ENCODE assay signal across 16 cellular contexts in the genomic region with DNA sequence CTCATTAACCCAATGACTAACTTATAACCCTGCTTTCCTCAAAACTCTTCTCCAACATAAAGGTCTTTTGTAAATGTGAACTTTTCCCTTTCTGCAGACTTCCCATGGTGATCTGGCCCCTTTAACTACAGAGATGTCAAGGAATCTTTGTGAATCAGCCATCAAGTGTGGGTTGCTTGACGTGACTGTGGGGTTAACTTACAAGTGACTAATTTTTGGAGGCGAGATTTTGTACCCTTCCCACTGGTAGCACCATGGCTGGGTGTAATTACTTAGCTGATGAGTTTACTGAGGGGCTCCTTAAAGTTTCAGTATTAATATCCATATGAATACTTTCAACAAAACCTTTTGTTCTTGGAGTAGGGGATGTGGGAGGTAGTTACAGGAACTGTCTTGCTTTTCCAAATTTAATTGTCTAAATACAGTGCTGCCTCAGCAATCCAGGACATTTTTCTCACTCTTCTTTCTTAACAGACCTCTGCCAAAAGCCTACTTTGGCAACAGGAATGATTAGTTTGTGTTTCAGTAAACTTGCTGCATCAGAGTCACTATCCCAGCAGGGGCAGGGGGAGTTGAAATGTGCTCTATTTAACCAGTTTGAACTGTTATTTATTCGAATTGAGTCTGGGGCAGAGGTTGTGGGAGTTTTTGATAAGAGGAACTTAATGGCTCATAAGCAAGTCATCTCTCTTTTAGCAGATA.
DNase-seq lines count a peak whose midpoint lies in the region; ATAC-seq, FAIRE-seq and TF ChIP-seq lines count a peak whose summit lies in the region.
"Had no signal": no experiment of that assay in that cellular context is flagged by ENCODE, and none has a peak within 500 bp of the region (broad histone marks: within the 10 kb centered on the region; RNA-seq: fewer than 3 reads in every experiment).

No MANE protein-coding gene starts in this region.

- H4K8ac ChIP-seq in H1 (ENCODE audit: extremely low read depth, insufficient read depth, low read length) (no peak overlapping the region), neuronal stem cell (ENCODE audit: low read depth, low read length) (no peak overlapping the region)

- no peak for ATAC-seq in SK-N-SH treated with all-trans-retinoic acid at 6 μM for 48 hours
- ATAC-seq in lower lobe of right lung: no peak
- ATAC-seq: foreskin keratinocyte had no signal

- peak overlapping the region; percentile 86 for H3K4ac ChIP-seq in H1 (replicated peaks; ENCODE audit: insufficient read length, low read depth, low read length)
- H3K4ac ChIP-seq in neuronal stem cell (ENCODE audit: low read length): no peak overlapping the region

- TF ChIP-seq POLR2A in H1 (IDR thresholded peaks at IDR 0.05; ENCODE audit: control extremely low read depth in 1 of 2, low read depth in 2 of 2, low read length in 2 of 2) (no peak), suprapubic skin (IDR thresholded peaks at IDR 0.05) (no peak)

- intact Hi-C loops in lower lobe of right lung (cut with DNase I): no loop called here

- H3K23ac ChIP-seq in H1 (ENCODE audit: insufficient read length) (no peak overlapping the region), neuronal stem cell (ENCODE audit: low read depth, low read length, poor library complexity) (no peak overlapping the region)

- TF ChIP-seq RAD21 in SK-N-SH (IDR thresholded peaks at IDR 0.05; ENCODE audit: low read length) (no peak), H1 (IDR thresholded peaks at IDR 0.05 in 1 of 2, conservative IDR thresholded peaks at IDR 0.05 in 1 of 2; ENCODE audit: low read depth in 2 of 2, low read length in 2 of 2) (no peak)

- H2BK5ac ChIP-seq in H1 (ENCODE audit: low read depth, low read length): peak overlapping the region; percentile 98; the same call in 1 of the 2 replicates
- no peak overlapping the region for H2BK5ac ChIP-seq in neuronal stem cell (ENCODE audit: low read length)

- H3K36me3 ChIP-seq in SK-N-SH (replicated peaks in 1 of 2; ENCODE audit: control insufficient read depth in 1 of 2, insufficient read depth in 2 of 2, low read length in 1 of 2) (no peaks in the 10 kb centered on the region), HUES48 (ENCODE audit: control insufficient read depth, insufficient read depth, low read length) (no peaks in the 10 kb centered on the region), H1 (ENCODE audit: control insufficient read depth in 2 of 4, insufficient read depth in 4 of 4, low read length in 3 of 4) (no peaks in the 10 kb centered on the region), neuronal stem cell (replicated peaks in 1 of 2; ENCODE audit: control insufficient read depth in 2 of 2, insufficient read depth in 2 of 2, low read length in 2 of 2) (no peaks in the 10 kb centered on the region), lower lobe of right lung (no peaks in the 10 kb centered on the region), suprapubic skin (no peaks in the 10 kb centered on the region)
- H3K36me3 ChIP-seq: brain microvascular endothelial cell, thyroid gland had no signal

- no peaks in the 10 kb centered on the region for H3K9me3 ChIP-seq in SK-N-SH
- H3K9me3 ChIP-seq in HUES48 (ENCODE audit: control insufficient read depth, insufficient read depth, low read length): no peaks in the 10 kb centered on the region
- no peaks in the 10 kb centered on the region for H3K9me3 ChIP-seq in H1 (ENCODE audit: insufficient read depth in 2 of 2, low read depth in 1 of 2, low read length in 1 of 2)
- no peaks in the 10 kb centered on the region for H3K9me3 ChIP-seq in neuronal stem cell (replicated peaks in 1 of 2; ENCODE audit: control insufficient read depth in 2 of 2, insufficient read depth in 1 of 2, low read depth in 1 of 2, low read length in 2 of 2)
- H3K9me3 ChIP-seq in lower lobe of right lung: no peaks in the 10 kb centered on the region
- H3K9me3 ChIP-seq in suprapubic skin: no peaks in the 10 kb centered on the region
- H3K9me3 ChIP-seq: thyroid gland had no signal

- H2BK20ac ChIP-seq in H1 (ENCODE audit: low read length): peak overlapping the region; percentile 94

- peak overlapping the region; percentile 66; the same call in 1 of the 2 replicates for H2AK5ac ChIP-seq in H1 (ENCODE audit: low read depth, low read length)
- no peak overlapping the region for H2AK5ac ChIP-seq in neuronal stem cell (ENCODE audit: low read depth, low read length)

- H3K4me3 ChIP-seq in SK-N-SH (ENCODE audit: low read depth in 2 of 2, low read length in 1 of 2): no peak overlapping the region
- no peak overlapping the region; the same call in 1 of the 2 replicates for H3K4me3 ChIP-seq in HUES48 (ENCODE audit: low read depth, low read length)
- peak overlapping the region in 1 of 4 experiments; percentile 11; a peak in 1 of 8 replicates for H3K4me3 ChIP-seq in H1 (ENCODE audit: extremely low read depth in 1 of 4, insufficient read depth in 2 of 4, low read depth in 3 of 4, low read length in 4 of 4)
- no peak overlapping the region for H3K4me3 ChIP-seq in neuronal stem cell (ENCODE audit: low read length in 2 of 2)
- no peak overlapping the region for H3K4me3 ChIP-seq in lower lobe of right lung
- H3K4me3 ChIP-seq in suprapubic skin: no peak overlapping the region
- H3K4me3 ChIP-seq: thyroid gland had no signal

- H3K4me1 ChIP-seq in SK-N-SH (ENCODE audit: control insufficient read depth in 1 of 2, insufficient read depth in 2 of 2, low read depth in 1 of 2, low read length in 1 of 2) (peaks cover 12 to 23% of the 10 kb centered on the region in 2 experiments), HUES48 (ENCODE audit: control insufficient read depth, insufficient read depth, low read length) (peaks cover 74% of the 10 kb centered on the region), H1 (replicated peaks in 1 of 4; ENCODE audit: control insufficient read depth in 3 of 4, insufficient read depth in 4 of 4, low read length in 3 of 4) (peaks cover 13 to 38% (median 26%) of the 10 kb centered on the region in 4 experiments), neuronal stem cell (ENCODE audit: control insufficient read depth in 2 of 2, insufficient read depth in 1 of 2, low read depth in 1 of 2, low read length in 2 of 2) (peaks cover 18 to 32% of the 10 kb centered on the region in 2 donors), lower lobe of right lung (peaks cover 22% of the 10 kb centered on the region), suprapubic skin (peaks cover 19% of the 10 kb centered on the region)

- TF ChIP-seq EP300 in SK-N-SH (IDR thresholded peaks at IDR 0.05; ENCODE audit: borderline replicate concordance in 1 of 2, low read depth in 1 of 2, low read length in 1 of 2): no peak
- no peak for TF ChIP-seq EP300 in H1 (IDR thresholded peaks at IDR 0.05; ENCODE audit: borderline replicate concordance in 1 of 2, low read depth in 2 of 2, low read length in 2 of 2)
- TF ChIP-seq EP300 in suprapubic skin (IDR thresholded peaks at IDR 0.05): no peak

- no peaks in the 10 kb centered on the region for H3K23me2 ChIP-seq in H1 (ENCODE audit: low read depth, low read length)

- FAIRE-seq in H1 (lab: Jason Lieb, UNC): no peak

- H2BK120ac ChIP-seq in H1 (replicated peaks; ENCODE audit: low read depth, low read length): peak overlapping the region; percentile 99
- H2BK120ac ChIP-seq in neuronal stem cell (ENCODE audit: low read depth, low read length): no peak overlapping the region

- POLR2A ChIA-PET in SK-N-SH (lab: Yijun Ruan, JAX) (no interaction called here), H1 (lab: Charles Lee; ENCODE audit: partially characterized antibody) (no interaction called here)

- H2BK15ac ChIP-seq in H1 (ENCODE audit: low read length) (no peak overlapping the region), neuronal stem cell (ENCODE audit: low read length) (no peak overlapping the region)

- H3K27me3 ChIP-seq in SK-N-SH (ENCODE audit: insufficient read depth) (no peaks in the 10 kb centered on the region), HUES48 (ENCODE audit: control insufficient read depth, insufficient read depth, low read length) (no peaks in the 10 kb centered on the region), H1 (replicated peaks in 1 of 4; ENCODE audit: control insufficient read depth in 3 of 4, extremely low read depth in 1 of 4, insufficient read depth in 3 of 4, low read length in 3 of 4) (no peaks in the 10 kb centered on the region), neuronal stem cell (ENCODE audit: control insufficient read depth in 3 of 3, insufficient read depth in 3 of 3, low read depth in 1 of 3, low read length in 3 of 3) (no peaks in the 10 kb centered on the region), lower lobe of right lung (ENCODE audit: low read depth) (no peaks in the 10 kb centered on the region), suprapubic skin (peaks cover 4% of the 10 kb centered on the region)
- H3K27me3 ChIP-seq: brain microvascular endothelial cell, foreskin keratinocyte, thyroid gland had no signal

- peak overlapping the region; percentile 92 for H4K5ac ChIP-seq in H1 (ENCODE audit: insufficient read length, low read depth, low read length)

- H3K9ac ChIP-seq in SK-N-SH: no peak overlapping the region
- H3K9ac ChIP-seq in HUES48 (ENCODE audit: low read depth, low read length): peak overlapping the region; percentile 13; the same call in 1 of the 2 replicates
- H3K9ac ChIP-seq in H1 (replicated peaks in 1 of 4; ENCODE audit: extremely low read depth in 1 of 4, low read depth in 3 of 4, low read length in 3 of 4): no peak overlapping the region
- H3K9ac ChIP-seq in neuronal stem cell (ENCODE audit: low read depth, low read length, poor library complexity): no peak overlapping the region

- WGBS in SK-N-SH (ENCODE audit: low lambda C conversion rate): 38% methylated on average over 3 of the region's 3 CpGs
- 25% methylated on average over 3 of the region's 3 CpGs; no CpG with 5 or more reads in 1 of the 2 experiments for WGBS in H1 (ENCODE audit: extremely low coverage in 1 of 2, insufficient coverage in 1 of 2, insufficient read length in 1 of 2, insufficient replicate concordance in 2 of 2, low coverage in 1 of 2, low lambda C conversion rate in 2 of 2, missing lambda C conversion rate in 1 of 2), 2 experiments
- no CpG with 5 or more reads among the region's 3 CpGs for WGBS in neuronal stem cell (ENCODE audit: extremely low coverage in 2 of 2, insufficient read length in 2 of 2, insufficient replicate concordance in 1 of 2), 2 donors
- 33% methylated on average over 3 of the region's 3 CpGs for WGBS in suprapubic skin

- H3K27ac ChIP-seq in SK-N-SH (ENCODE audit: low read depth in 2 of 2, low read length in 1 of 2) (peak overlapping the region in 1 of 2 experiments; percentile 7; a peak in 1 of 4 replicates), HUES48 (ENCODE audit: low read depth, low read length) (peak overlapping the region; percentile 96), H1 (ENCODE audit: low read depth, low read length) (peak overlapping the region; percentile 40; the same call in 1 of the 2 replicates), neuronal stem cell (replicated peaks; ENCODE audit: low read length) (no peak overlapping the region), lower lobe of right lung (no peak overlapping the region), suprapubic skin (no peak overlapping the region)
- H3K27ac ChIP-seq: brain microvascular endothelial cell, foreskin keratinocyte, thyroid gland had no signal

- H4K91ac ChIP-seq in H1 (replicated peaks; ENCODE audit: insufficient read length, low read length): peak overlapping the region; percentile 98
- H4K91ac ChIP-seq in neuronal stem cell (ENCODE audit: low read depth, low read length, poor library complexity): no peak overlapping the region

- H3K79me1 ChIP-seq in H1 (ENCODE audit: low read depth, low read length) (no peaks in the 10 kb centered on the region), neuronal stem cell (ENCODE audit: low read depth, low read length) (no peaks in the 10 kb centered on the region)

- H3F3A ChIP-seq in SK-N-SH (replicated peaks; ENCODE audit: insufficient read depth): peaks cover 9% of the 10 kb centered on the region

- TF ChIP-seq CTCF in SK-N-SH (IDR thresholded peaks at IDR 0.05) (no peak), H1 (IDR thresholded peaks at IDR 0.05; ENCODE audit: control extremely low read depth in 1 of 3, insufficient read depth in 1 of 3, low read depth in 1 of 3, low read length in 3 of 3) (no peak), lower lobe of right lung (IDR thresholded peaks at IDR 0.05) (no peak), suprapubic skin (IDR thresholded peaks at IDR 0.05) (no peak)

- no peaks in the 10 kb centered on the region for H4K20me1 ChIP-seq in SK-N-SH (ENCODE audit: insufficient read depth)
- H4K20me1 ChIP-seq in H1 (replicated peaks in 1 of 2; ENCODE audit: control insufficient read depth in 1 of 2, insufficient read depth in 2 of 2, low read length in 2 of 2): no peaks in the 10 kb centered on the region

- H3K14ac ChIP-seq in H1 (ENCODE audit: insufficient read length) (peak overlapping the region; percentile 32), neuronal stem cell (ENCODE audit: low read length) (no peak overlapping the region)

- no peaks in the 10 kb centered on the region for H3K79me2 ChIP-seq in SK-N-SH (ENCODE audit: insufficient read depth)
- no peaks in the 10 kb centered on the region for H3K79me2 ChIP-seq in H1 (ENCODE audit: control insufficient read depth in 1 of 2, insufficient read depth in 2 of 2, low read length in 2 of 2)

- H3K18ac ChIP-seq in H1 (ENCODE audit: extremely low read depth, low read length) (peak overlapping the region; percentile 92), neuronal stem cell (ENCODE audit: low read length) (no peak overlapping the region)

- H3K9me2 ChIP-seq in SK-N-SH: no peaks in the 10 kb centered on the region

- peak overlapping the region; percentile 22 for H3K56ac ChIP-seq in H1 (replicated peaks; ENCODE audit: insufficient read length, low read depth, low read length)

- CTCF ChIA-PET in SK-N-SH (lab: Yijun Ruan, JAX): no interaction called here
- CTCF ChIA-PET in H1 (lab: Charles Lee; ENCODE audit: partially characterized antibody): interaction anchor here (1.0 kb wide), 1 partner anchor 278 kb away, joined by 4 read pairs; no protein-coding TSS in a partner anchor

- H3K4me2 ChIP-seq in SK-N-SH (no peak overlapping the region), H1 (ENCODE audit: insufficient read depth in 1 of 2, low read depth in 2 of 2, low read length in 2 of 2) (peak overlapping the region; percentile 46 to 48), neuronal stem cell (ENCODE audit: insufficient read depth, low read length, poor library complexity, severe bottlenecking) (no peak overlapping the region)

- H2BK12ac ChIP-seq in H1 (ENCODE audit: low read depth, low read length) (peak overlapping the region; percentile 52), neuronal stem cell (ENCODE audit: low read length) (no peak overlapping the region)

- H2AFZ ChIP-seq in SK-N-SH (ENCODE audit: low read depth): 0 out of 2 replicates have a peak overlapping the region, but pooled peaks have one; percentile 2
- no peak overlapping the region for H2AFZ ChIP-seq in H1 (ENCODE audit: low read length)
- H2AFZ ChIP-seq in neuronal stem cell (ENCODE audit: low read length): peak overlapping the region; percentile 7

- DNase-seq in SK-N-SH (no peak), H1 (ENCODE audit: low read depth in 1 of 2, low spot score in 2 of 2) (no peak), neuronal stem cell (ENCODE audit: low spot score) (no peak), DMS79 treated with DMSO at 0.1 percent for 48 hours (lab: John Stamatoyannopoulos, UW) (no peak), lower lobe of right lung (no peak), suprapubic skin (ENCODE audit: low spot score in 2 of 2) (no peak)
- DNase-seq: activated effector memory CD4-positive, alpha-beta T cell treated with Interleukin-2 at 50 U/mL for 16 hours; brain microvascular endothelial cell; foreskin keratinocyte; MM.1S; NCI-H1930; NCI-H524; stimulated activated CD4-positive, alpha-beta T cell treated with anti-CD3 and anti-CD28 coated beads, Interleukin-4, amount 100 ng/mL, for 24 hours; thyroid gland had no signal

Comparison
In these comparisons a context has a peak if more than half of its experiments do, and no peak if none do; other contexts are left out.
1. H3K27ac ChIP-seq: peak in HUES48 (single experiment) and H1 (single experiment); none in neuronal stem cell (single experiment), lower lobe of right lung (single experiment) and suprapubic skin (single experiment).
2. H3K4me2 ChIP-seq: peak in H1 (2 of 2); none in SK-N-SH (single experiment) and neuronal stem cell (single experiment).